In the genomic region with DNA sequence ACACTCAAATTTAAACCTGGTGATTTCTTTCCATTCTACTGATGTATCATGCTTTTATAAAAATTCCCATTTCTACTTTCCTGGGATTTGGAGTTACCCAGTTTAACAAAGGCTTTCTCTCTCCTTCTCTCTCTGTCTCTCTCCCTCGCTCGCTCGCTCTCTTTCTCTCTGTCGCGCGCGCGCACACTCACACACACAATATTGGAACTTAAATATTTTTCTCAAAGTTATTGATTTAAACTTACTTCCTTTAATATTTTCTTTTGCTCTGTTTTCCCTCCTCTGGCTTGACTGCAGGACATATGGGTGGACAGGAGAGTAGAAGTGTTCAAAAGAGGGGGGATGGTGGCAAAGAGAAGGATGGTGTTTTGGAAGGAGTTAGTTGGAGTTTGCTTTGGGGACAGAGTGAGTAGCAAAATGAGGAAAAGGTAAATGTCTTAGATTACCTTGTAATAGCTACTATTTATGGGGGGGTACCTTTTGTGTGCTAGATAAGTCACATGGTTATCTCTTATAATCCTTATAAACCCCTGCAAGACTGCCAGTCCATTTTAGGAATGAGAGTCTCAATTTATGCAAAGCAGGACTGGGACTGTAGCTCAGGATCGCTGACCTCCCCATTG, we compare ENCODE assay signal across 8 cellular contexts. TPM values are rescaled to one million over a fixed set of nuclear protein-coding genes. Genes with fewer than 3 reads are reported as not detected.
DNase-seq lines count a peak whose midpoint lies in the region; ATAC-seq, FAIRE-seq and TF ChIP-seq lines count a peak whose summit lies in the region.

No MANE protein-coding gene starts in this region.

- POLR2A ChIA-PET in IMR-90 (lab: Charles Lee; ENCODE audit: unreplicated experiment) = interaction anchor here (0.6 to 0.7 kb wide), 2 partner anchors 364 to 1084 kb away, joined by 3 read pairs; no protein-coding TSS in a partner anchor

- peaks cover 15 to 39% (median 30%) of the 10 kb centered on the region in 11 experiments; a peak in 15 of 22 replicates for H4K20me1 ChIP-seq in BLaER1 treated with 17β-estradiol and CSF1 and Interleukin-3, amounts not matched to agents 10 nM and 100 nM
- peaks cover 28% of the 10 kb centered on the region for H4K20me1 ChIP-seq in IMR-90 (ENCODE audit: insufficient read depth, low read length)

- in situ Hi-C loops in IMR-90 (cut with MboI; ENCODE audit: low sequenced_read_pairs) = no loop called here

- H3K4ac ChIP-seq in IMR-90 (ENCODE audit: low read depth, low read length) = peak overlapping the region; percentile 92

- peak overlapping the region; percentile 72; the same call in 2 of the 3 replicates for H2BK15ac ChIP-seq in IMR-90 (ENCODE audit: low read depth, low read length)

- H3K14ac ChIP-seq in IMR-90 (replicated peaks; ENCODE audit: low read depth, low read length) = peak overlapping the region; percentile 94

- H3K36me3 ChIP-seq in BLaER1 treated with 17β-estradiol and CSF1 and Interleukin-3, amounts not matched to agents 10 nM and 100 nM = peaks cover 0 to 22% (median 7%) of the 10 kb centered on the region in 11 experiments; a peak in 8 of 22 replicates
- H3K36me3 ChIP-seq in IMR-90 (ENCODE audit: control insufficient read depth, insufficient read depth, low read length) (no peaks in the 10 kb centered on the region), adipocyte (ENCODE audit: control insufficient read depth, insufficient read depth, low read length, severe bottlenecking) (no peaks in the 10 kb centered on the region), kidney (ENCODE audit: control insufficient read depth in 1 of 2, insufficient read depth in 2 of 2, low read length in 2 of 2) (no peaks in the 10 kb centered on the region), testis (ENCODE audit: low read depth, missing control alignments) (no peaks in the 10 kb centered on the region)

- H3K79me1 ChIP-seq in IMR-90 (ENCODE audit: low read depth in 1 of 2, low read length in 2 of 2) = peaks cover 30 to 48% of the 10 kb centered on the region in 2 experiments

- peak overlapping the region; percentile 48; the same call in 1 of the 2 replicates for H4K5ac ChIP-seq in IMR-90 (ENCODE audit: low read depth, low read length)

- H3K18ac ChIP-seq in IMR-90 (ENCODE audit: low read depth, low read length) = peak overlapping the region; percentile 31; the same call in 1 of the 2 replicates

- H2BK5ac ChIP-seq in IMR-90 (ENCODE audit: low read depth, low read length, poor library complexity, severe bottlenecking) = peak overlapping the region; percentile 93

- no peaks in the 10 kb centered on the region for H3K27me3 ChIP-seq in BLaER1 treated with 17β-estradiol and CSF1 and Interleukin-3, amounts not matched to agents 10 nM and 100 nM
- H3K27me3 ChIP-seq in IMR-90 (ENCODE audit: control insufficient read depth, insufficient read depth, low read length) = no peaks in the 10 kb centered on the region
- no peaks in the 10 kb centered on the region for H3K27me3 ChIP-seq in adipocyte (replicated peaks; ENCODE audit: control insufficient read depth, insufficient read depth, low read length)
- no peaks in the 10 kb centered on the region for H3K27me3 ChIP-seq in testis

- peak overlapping the region; percentile 30; the same call in 1 of the 2 replicates for H2BK20ac ChIP-seq in IMR-90 (ENCODE audit: low read depth, low read length)

- intact Hi-C loops in IMR-90 (cut with micrococcal nuclease) = loop anchor here (1.0 kb wide), 1 partner anchor 80 kb away; a partner anchor contains a TSS
- intact Hi-C loops in kidney (cut with DNase I) = no loop called here
- intact Hi-C loops in testis (cut with DNase I; ENCODE audit: low total_unique reads) = no loop called here

- no peak overlapping the region for H2AFZ ChIP-seq in IMR-90 (replicated peaks; ENCODE audit: low read length, poor library complexity)

- peak overlapping the region; percentile 84 for H4K91ac ChIP-seq in IMR-90 (ENCODE audit: insufficient read depth, low read depth, low read length)

- BruUV-seq in IMR-90 (replicated peaks; lab: Mats Ljungman, UMichigan) = no TSS peak

- TF ChIP-seq CTCF in IMR-90 (conservative IDR thresholded peaks at IDR 0.05; ENCODE audit: low read depth, low read length) = no peak
- TF ChIP-seq CTCF in kidney (IDR thresholded peaks at IDR 0.05; ENCODE audit: borderline replicate concordance, extremely low read depth, insufficient read depth) = no peak
- TF ChIP-seq CTCF in testis (IDR thresholded peaks at IDR 0.05) = no peak

- peaks cover 20% of the 10 kb centered on the region for H3K9me1 ChIP-seq in IMR-90 (ENCODE audit: insufficient read depth, low read length)

- H2AK5ac ChIP-seq in IMR-90 (ENCODE audit: low read depth, low read length) = peak overlapping the region; percentile 86

- peak overlapping the region; percentile 83 to 99 (median 92) for H3K4me3 ChIP-seq in BLaER1 treated with 17β-estradiol and CSF1 and Interleukin-3, amounts not matched to agents 10 nM and 100 nM
- peak overlapping the region; percentile 92 for H3K4me3 ChIP-seq in IMR-90 (ENCODE audit: insufficient read depth, low read depth, low read length)
- H3K4me3 ChIP-seq in adipocyte (ENCODE audit: low read length) = peak overlapping the region; percentile 93
- H3K4me3 ChIP-seq in kidney (ENCODE audit: low read length in 2 of 2) = peak overlapping the region; percentile 85 to 94
- peak overlapping the region; percentile 74 to 95 for H3K4me3 ChIP-seq in testis

- peak overlapping the region; percentile 90 to 98 (median 97) for H3K27ac ChIP-seq in BLaER1 treated with 17β-estradiol and CSF1 and Interleukin-3, amounts not matched to agents 10 nM and 100 nM
- H3K27ac ChIP-seq in IMR-90 (ENCODE audit: insufficient read depth, low read length) = peak overlapping the region; percentile 88
- H3K27ac ChIP-seq in kidney (ENCODE audit: low read depth in 2 of 2, low read length in 2 of 2) = peak overlapping the region; percentile 79 to 93
- peak overlapping the region; percentile 73 to 85 for H3K27ac ChIP-seq in testis

- peaks cover 22 to 32% (median 28%) of the 10 kb centered on the region in 11 experiments; a peak in 21 of 22 replicates for H3K9me3 ChIP-seq in BLaER1 treated with 17β-estradiol and CSF1 and Interleukin-3, amounts not matched to agents 10 nM and 100 nM (replicated peaks in 1 of 11)
- H3K9me3 ChIP-seq in IMR-90 (ENCODE audit: control insufficient read depth, insufficient read depth, low read length) (no peaks in the 10 kb centered on the region), adipocyte (ENCODE audit: control insufficient read depth, low read length) (no peaks in the 10 kb centered on the region), kidney (ENCODE audit: control insufficient read depth in 1 of 2, low read length in 2 of 2) (no peaks in the 10 kb centered on the region), testis (no peaks in the 10 kb centered on the region)

- peak overlapping the region; percentile 97 for H3K23ac ChIP-seq in IMR-90 (ENCODE audit: low read depth, low read length)

- H3K4me1 ChIP-seq in BLaER1 treated with 17β-estradiol and CSF1 and Interleukin-3, amounts not matched to agents 10 nM and 100 nM = peaks cover 42 to 63% (median 49%) of the 10 kb centered on the region in 10 experiments
- H3K4me1 ChIP-seq in IMR-90 (ENCODE audit: control insufficient read depth, insufficient read depth, low read length) = peaks cover 17% of the 10 kb centered on the region
- H3K4me1 ChIP-seq in adipocyte (ENCODE audit: control insufficient read depth, insufficient read depth, low read length) = peaks cover 63% of the 10 kb centered on the region
- H3K4me1 ChIP-seq in kidney (ENCODE audit: control insufficient read depth in 1 of 2, insufficient read depth in 1 of 2, low read depth in 1 of 2, low read length in 2 of 2) = peaks cover 12 to 24% of the 10 kb centered on the region in 2 donors
- H3K4me1 ChIP-seq in testis = peaks cover 9% of the 10 kb centered on the region

- peak overlapping the region; percentile 55 for H2AK9ac ChIP-seq in IMR-90 (replicated peaks; ENCODE audit: low read depth, low read length, poor library complexity)

- peak overlapping the region; percentile 85 to 98 (median 97) for H3K4me2 ChIP-seq in BLaER1 treated with 17β-estradiol and CSF1 and Interleukin-3, amounts not matched to agents 10 nM and 100 nM
- peak overlapping the region; percentile 75 for H3K4me2 ChIP-seq in IMR-90 (ENCODE audit: low read depth, low read length)

- H2BK120ac ChIP-seq in IMR-90 (ENCODE audit: low read depth, low read length) = peak overlapping the region; percentile 81

- H4K8ac ChIP-seq in IMR-90 (ENCODE audit: low read depth in 2 of 2, low read length in 2 of 2) = peak overlapping the region; percentile 37 to 86

- TF ChIP-seq POLR2A in IMR-90 (IDR thresholded peaks at IDR 0.05; ENCODE audit: low read depth, low read length) = no peak
- TF ChIP-seq POLR2A in testis (IDR thresholded peaks at IDR 0.05) = no peak

- dilution Hi-C loops in IMR-90 (cut with HindIII; ENCODE audit: low sequenced_read_pairs, unreplicated experiment) = no loop called here

- no peak for FAIRE-seq in kidney (lab: Jason Lieb, UNC)

- CTCF ChIA-PET in IMR-90 (lab: Yijun Ruan, JAX) = no interaction called here

- 44% methylated on average over 1 of the region's 9 CpGs; no CpG with 5 or more reads in 1 of the 2 experiments for WGBS in IMR-90 (ENCODE audit: extremely low coverage in 2 of 2, insufficient read length in 1 of 2), 2 experiments
- 5% methylated on average over 9 of the region's 9 CpGs for WGBS in testis, 2 donors

- H3K56ac ChIP-seq in IMR-90 (ENCODE audit: extremely low read depth, insufficient read depth, low read length) = peak overlapping the region; percentile 92

- no peak for TF ChIP-seq RAD21 in IMR-90 (IDR thresholded peaks at IDR 0.05; ENCODE audit: low read length)

- ATAC-seq in IMR-90 (ENCODE audit: low read depth) (no peak; the same call in 1 of the 2 replicates), GM21367 (IDR thresholded peaks at IDR 0.05; ENCODE audit: unreplicated experiment) (no peak)

- peak overlapping the region; percentile 90 to 98 (median 96) for H3K9ac ChIP-seq in BLaER1 treated with 17β-estradiol and CSF1 and Interleukin-3, amounts not matched to agents 10 nM and 100 nM
- peak overlapping the region; percentile 91 for H3K9ac ChIP-seq in IMR-90 (ENCODE audit: low read depth, low read length)
- H3K9ac ChIP-seq in adipocyte (ENCODE audit: low read length) = peak overlapping the region; percentile 95
- H3K9ac ChIP-seq in kidney (ENCODE audit: low read length in 2 of 2) = peak overlapping the region; percentile 57 to 92

- DNase-seq in IMR-90 (no peak), adipocyte (ENCODE audit: low read depth) (no peak), kidney (no peak), testis (peak; percentile 30), SKM-1 (lab: John Stamatoyannopoulos, UW; ENCODE audit: unreplicated experiment) (no peak), AG08396 (ENCODE audit: low spot score) (no peak)

RNA-seq across cellular contexts. Expression of a gene that starts 0.9 kb away (rescaled TPM):
- total RNA-seq in IMR-90 (2012; rRNA removed) = 25.5 and 28.9 TPM in 2 replicates
- polyA plus RNA-seq in IMR-90 (2012; rRNA removed) = 27.5 and 29.9 TPM in 2 replicates
- 8.4 and 14.0 TPM in 2 replicates for polyA plus RNA-seq in IMR-90 (2012; cell fraction: cytosol; rRNA removed)
- 57.2 and 84.7 TPM in 2 replicates for polyA plus RNA-seq in IMR-90 (2012; cell fraction: nucleus; rRNA removed; ENCODE audit: low replicate concordance)
- total RNA-seq in kidney = 62.3 TPM
- 8.4 TPM for polyA plus RNA-seq in kidney (ENCODE audit: insufficient read depth, low read depth, low replicate concordance)
- 10 to 100 TPM; 66.4 to 76.3 TPM for total RNA-seq in testis
- 38.9 TPM for polyA plus RNA-seq in testis (ENCODE audit: insufficient read depth, low read depth, low replicate concordance)

RNA-seq across cellular contexts. Expression of a gene that starts 46.1 kb away (rescaled TPM):
- 13.3 and 21.7 TPM in 2 replicates for total RNA-seq in IMR-90 (2012; rRNA removed)
- 4.3 and 5.2 TPM in 2 replicates for polyA plus RNA-seq in IMR-90 (2012; rRNA removed)
- 1.2 and 1.9 TPM in 2 replicates for polyA plus RNA-seq in IMR-90 (2012; cell fraction: cytosol; rRNA removed)
- 1.7 and 5.6 TPM in 2 replicates for polyA plus RNA-seq in IMR-90 (2012; cell fraction: nucleus; rRNA removed; ENCODE audit: low replicate concordance)
- 14.2 TPM for total RNA-seq in kidney
- polyA plus RNA-seq in kidney (ENCODE audit: insufficient read depth, low read depth, low replicate concordance) = 8.6 TPM
- total RNA-seq in testis = 10 to 100 TPM; 48.4 to 87.6 TPM
- 214 TPM for polyA plus RNA-seq in testis (ENCODE audit: insufficient read depth, low read depth, low replicate concordance)
